14 cellular contexts compared by ENCODE assay signal in the genomic region with DNA sequence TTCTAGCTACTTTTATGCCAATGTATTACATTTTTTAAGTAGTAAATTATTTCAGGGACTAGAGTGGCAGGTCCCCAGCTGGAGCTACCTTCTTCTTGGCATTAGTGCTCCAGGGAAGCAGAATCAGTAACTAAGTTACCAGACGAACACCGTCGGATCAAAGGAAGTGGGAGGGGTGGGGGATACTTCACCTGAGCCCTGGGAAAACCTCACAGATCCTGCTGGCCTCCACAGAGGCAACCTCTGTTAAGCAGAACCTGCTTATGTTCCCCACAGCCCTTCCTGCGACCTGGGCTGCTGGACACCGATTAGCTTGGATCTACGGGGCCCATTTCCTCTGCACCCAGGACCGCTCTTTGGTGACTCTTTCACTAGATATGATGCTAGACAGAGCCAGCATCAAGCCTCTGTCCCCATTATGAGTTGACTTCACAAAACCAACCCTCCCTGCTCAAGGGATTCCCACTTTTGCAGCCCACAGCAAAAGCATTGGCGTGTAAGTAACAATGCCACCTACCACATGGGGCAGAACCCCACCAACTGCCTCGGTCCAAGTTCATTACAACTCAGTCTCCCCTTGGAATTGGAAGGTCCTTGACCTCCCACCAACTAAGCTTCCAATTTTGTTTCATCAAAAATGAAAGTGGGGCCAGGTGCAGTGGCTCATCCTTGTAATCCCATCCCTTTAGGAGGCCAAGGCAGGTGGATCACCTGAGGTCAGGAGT. TPM values are rescaled to one million over a fixed set of nuclear protein-coding genes. Genes with fewer than 3 reads are reported as not detected.
DNase-seq lines count a peak whose midpoint lies in the region; ATAC-seq and TF ChIP-seq lines count a peak whose summit lies in the region.
"Had no signal": no experiment of that assay in that cellular context is flagged by ENCODE, and none has a peak within 500 bp of the region (broad histone marks: within the 10 kb centered on the region; RNA-seq: fewer than 3 reads in every experiment).

No MANE protein-coding gene starts in this region.

- no peaks in the 10 kb centered on the region for H3K4me1 Mint-ChIP-seq in activated CD4-positive, alpha-beta memory T cell treated with anti-CD3 and anti-CD28 coated beads for 36 hours (ENCODE audit: low read depth)
- H3K4me1 Mint-ChIP-seq: CD4-positive, CD25-positive, alpha-beta regulatory T cell had no signal

- no peak for TF ChIP-seq POLR2A in sigmoid colon (IDR thresholded peaks at IDR 0.05)

- H3K27ac ChIP-seq in sigmoid colon: no peak overlapping the region
- H3K27ac ChIP-seq: BLaER1 treated with 17β-estradiol and CSF1 and Interleukin-3, amounts not matched to agents 10 nM and 100 nM; GM23248 had no signal

- no peak for ATAC-seq in left ventricle myocardium superior
- ATAC-seq in Right ventricle myocardium inferior: no peak
- ATAC-seq in HG02852 (IDR thresholded peaks at IDR 0.05; ENCODE audit: unreplicated experiment): no peak

- H3K27me3 Mint-ChIP-seq in activated CD4-positive, alpha-beta memory T cell treated with anti-CD3 and anti-CD28 coated beads for 36 hours: peaks cover 5% of the 10 kb centered on the region

- POLR2A ChIA-PET in activated CD4-positive, alpha-beta memory T cell treated with anti-CD3 and anti-CD28 coated beads for 36 hours (lab: Charles Lee): no interaction called here

- peaks cover 0 to 4% (median 0%) of the 10 kb centered on the region in 3 donors for H3K27me3 ChIP-seq in sigmoid colon
- H3K27me3 ChIP-seq: BLaER1 treated with 17β-estradiol and CSF1 and Interleukin-3, amounts not matched to agents 10 nM and 100 nM had no signal

- no peak for TF ChIP-seq EP300 in sigmoid colon (IDR thresholded peaks at IDR 0.05)

- WGBS in sigmoid colon, 2 donors: 84 to 92% methylated on average over 9 of the region's 9 CpGs

- no peak overlapping the region for H3K4me3 Mint-ChIP-seq in activated CD4-positive, alpha-beta memory T cell treated with anti-CD3 and anti-CD28 coated beads for 36 hours
- H3K4me3 Mint-ChIP-seq: CD4-positive, CD25-positive, alpha-beta regulatory T cell had no signal

- no peaks in the 10 kb centered on the region for H3K4me1 ChIP-seq in sigmoid colon

- H3K4me3 ChIP-seq in sigmoid colon: no peak overlapping the region
- H3K4me3 ChIP-seq: BLaER1 treated with 17β-estradiol and CSF1 and Interleukin-3, amounts not matched to agents 10 nM and 100 nM; GM23248 had no signal

- H3K27ac Mint-ChIP-seq in activated CD4-positive, alpha-beta memory T cell treated with anti-CD3 and anti-CD28 coated beads for 36 hours: no peak overlapping the region
- H3K27ac Mint-ChIP-seq: CD4-positive, CD25-positive, alpha-beta regulatory T cell had no signal

- no peak for TF ChIP-seq CTCF in sigmoid colon (IDR thresholded peaks at IDR 0.05)

- H3K36me3 Mint-ChIP-seq in activated CD4-positive, alpha-beta memory T cell treated with anti-CD3 and anti-CD28 coated beads for 36 hours: no peaks in the 10 kb centered on the region
- H3K36me3 Mint-ChIP-seq: CD4-positive, CD25-positive, alpha-beta regulatory T cell had no signal

- CTCF ChIA-PET in activated CD4-positive, alpha-beta memory T cell treated with anti-CD3 and anti-CD28 coated beads for 36 hours (lab: Charles Lee): interaction anchor here (1.3 to 2.2 kb wide), 3 partner anchors 9 to 217 kb away, joined by 4 to 11 read pairs (median 6); no protein-coding TSS in a partner anchor

- peak; percentile 6 for DNase-seq in left ventricle myocardium superior
- no peak for DNase-seq in Right ventricle myocardium inferior (ENCODE audit: missing footprints)
- DNase-seq in mesenteric fat pad (ENCODE audit: low spot score): peak; percentile 68
- peak; percentile 35 for DNase-seq in sigmoid colon
- DNase-seq in activated CD4-positive, alpha-beta memory T cell treated with anti-CD3 and anti-CD28 coated beads for 36 hours: no peak
- DNase-seq in central memory CD4-positive, alpha-beta T cell: no peak
- DNase-seq: ACHN; CD4-positive, CD25-positive, alpha-beta regulatory T cell; GF-D8; GM23248 had no signal

- no peaks in the 10 kb centered on the region for H3K36me3 ChIP-seq in sigmoid colon
- H3K36me3 ChIP-seq: BLaER1 treated with 17β-estradiol and CSF1 and Interleukin-3, amounts not matched to agents 10 nM and 100 nM had no signal

- H3K9me3 ChIP-seq in sigmoid colon: no peaks in the 10 kb centered on the region
- H3K9me3 ChIP-seq: BLaER1 treated with 17β-estradiol and CSF1 and Interleukin-3, amounts not matched to agents 10 nM and 100 nM had no signal

- no peaks in the 10 kb centered on the region for H3K9me3 Mint-ChIP-seq in activated CD4-positive, alpha-beta memory T cell treated with anti-CD3 and anti-CD28 coated beads for 36 hours

- intact Hi-C loops in left ventricle myocardium superior (cut with micrococcal nuclease) (no loop called here), Right ventricle myocardium inferior (cut with DNase I) (no loop called here), sigmoid colon (cut with DNase I) (no loop called here)
- intact Hi-C loops in activated CD4-positive, alpha-beta memory T cell treated with anti-CD3 and anti-CD28 coated beads for 36 hours (cut with micrococcal nuclease): no loop called here

RNA-seq across cellular contexts. Expression of a gene that starts 15.3 kb away (rescaled TPM):
- total RNA-seq in left ventricle myocardium superior (not detected), Right ventricle myocardium inferior (not detected), mesenteric fat pad (not detected), sigmoid colon (1 to 10 TPM in 1 of 4 donors, not detected in 3; 1.4 TPM)
- polyA plus RNA-seq in sigmoid colon: 100 to 1,000 TPM in 2 of 3 donors, 10 to 100 TPM in 1; 68.5 to 134 (median 101) TPM
- not detected for total RNA-seq in activated CD4-positive, alpha-beta memory T cell treated with anti-CD3 and anti-CD28 coated beads for 36 hours
- total RNA-seq: A172; CD4-positive, CD25-positive, alpha-beta regulatory T cell; GM23248 had no signal
- polyA plus RNA-seq: CD4-positive, CD25-positive, alpha-beta regulatory T cell; GM23248 had no signal

RNA-seq across cellular contexts. Expression of a gene that starts 25.2 kb away (rescaled TPM):
- total RNA-seq in left ventricle myocardium superior (not detected), Right ventricle myocardium inferior (not detected), mesenteric fat pad (not detected), sigmoid colon (not detected)
- under 1 TPM in 1 of 3 donors, not detected in 2; 0.28 TPM for polyA plus RNA-seq in sigmoid colon
- total RNA-seq in activated CD4-positive, alpha-beta memory T cell treated with anti-CD3 and anti-CD28 coated beads for 36 hours: under 1 TPM; 0.22 to 0.40 TPM
- total RNA-seq: A172, GM23248, HT-29 had no signal
- polyA plus RNA-seq: GM23248 had no signal

Comparison
In these comparisons a context has a peak if more than half of its experiments do, and no peak if none do; other contexts are left out.
1. DNase-seq: peak in left ventricle myocardium superior (single experiment), mesenteric fat pad (single experiment) and sigmoid colon (single experiment); none in Right ventricle myocardium inferior (single experiment), activated CD4-positive, alpha-beta memory T cell treated with anti-CD3 and anti-CD28 coated beads for 36 hours (single experiment) and central memory CD4-positive, alpha-beta T cell (single experiment).